ENCODE assay signal across 1 cellular context in genomic region chr4:83456184-83456501, GRCh38.
A peak's percentile ranks its signal among the peaks of the same experiment; 100 is the strongest.
TF ChIP-seq lines count a peak whose summit lies in the region.

No MANE protein-coding gene starts in this region.

TF ChIP-seq in HepG2, 621 proteins besides CTCF, POLR2A, EP300 and RAD21 (continues in another document):
- TF ChIP-seq, protein P1, sequence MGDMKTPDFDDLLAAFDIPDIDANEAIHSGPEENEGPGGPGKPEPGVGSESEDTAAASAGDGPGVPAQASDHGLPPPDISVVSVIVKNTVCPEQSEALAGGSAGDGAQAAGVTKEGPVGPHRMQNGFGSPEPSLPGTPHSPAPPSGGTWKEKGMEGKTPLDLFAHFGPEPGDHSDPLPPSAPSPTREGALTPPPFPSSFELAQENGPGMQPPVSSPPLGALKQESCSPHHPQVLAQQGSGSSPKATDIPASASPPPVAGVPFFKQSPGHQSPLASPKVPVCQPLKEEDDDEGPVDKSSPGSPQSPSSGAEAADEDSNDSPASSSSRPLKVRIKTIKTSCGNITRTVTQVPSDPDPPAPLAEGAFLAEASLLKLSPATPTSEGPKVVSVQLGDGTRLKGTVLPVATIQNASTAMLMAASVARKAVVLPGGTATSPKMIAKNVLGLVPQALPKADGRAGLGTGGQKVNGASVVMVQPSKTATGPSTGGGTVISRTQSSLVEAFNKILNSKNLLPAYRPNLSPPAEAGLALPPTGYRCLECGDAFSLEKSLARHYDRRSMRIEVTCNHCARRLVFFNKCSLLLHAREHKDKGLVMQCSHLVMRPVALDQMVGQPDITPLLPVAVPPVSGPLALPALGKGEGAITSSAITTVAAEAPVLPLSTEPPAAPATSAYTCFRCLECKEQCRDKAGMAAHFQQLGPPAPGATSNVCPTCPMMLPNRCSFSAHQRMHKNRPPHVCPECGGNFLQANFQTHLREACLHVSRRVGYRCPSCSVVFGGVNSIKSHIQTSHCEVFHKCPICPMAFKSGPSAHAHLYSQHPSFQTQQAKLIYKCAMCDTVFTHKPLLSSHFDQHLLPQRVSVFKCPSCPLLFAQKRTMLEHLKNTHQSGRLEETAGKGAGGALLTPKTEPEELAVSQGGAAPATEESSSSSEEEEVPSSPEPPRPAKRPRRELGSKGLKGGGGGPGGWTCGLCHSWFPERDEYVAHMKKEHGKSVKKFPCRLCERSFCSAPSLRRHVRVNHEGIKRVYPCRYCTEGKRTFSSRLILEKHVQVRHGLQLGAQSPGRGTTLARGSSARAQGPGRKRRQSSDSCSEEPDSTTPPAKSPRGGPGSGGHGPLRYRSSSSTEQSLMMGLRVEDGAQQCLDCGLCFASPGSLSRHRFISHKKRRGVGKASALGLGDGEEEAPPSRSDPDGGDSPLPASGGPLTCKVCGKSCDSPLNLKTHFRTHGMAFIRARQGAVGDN (CRISPR knock-in tag; IDR thresholded peaks at IDR 0.05) = no peak
- TF ChIP-seq, protein P2, sequence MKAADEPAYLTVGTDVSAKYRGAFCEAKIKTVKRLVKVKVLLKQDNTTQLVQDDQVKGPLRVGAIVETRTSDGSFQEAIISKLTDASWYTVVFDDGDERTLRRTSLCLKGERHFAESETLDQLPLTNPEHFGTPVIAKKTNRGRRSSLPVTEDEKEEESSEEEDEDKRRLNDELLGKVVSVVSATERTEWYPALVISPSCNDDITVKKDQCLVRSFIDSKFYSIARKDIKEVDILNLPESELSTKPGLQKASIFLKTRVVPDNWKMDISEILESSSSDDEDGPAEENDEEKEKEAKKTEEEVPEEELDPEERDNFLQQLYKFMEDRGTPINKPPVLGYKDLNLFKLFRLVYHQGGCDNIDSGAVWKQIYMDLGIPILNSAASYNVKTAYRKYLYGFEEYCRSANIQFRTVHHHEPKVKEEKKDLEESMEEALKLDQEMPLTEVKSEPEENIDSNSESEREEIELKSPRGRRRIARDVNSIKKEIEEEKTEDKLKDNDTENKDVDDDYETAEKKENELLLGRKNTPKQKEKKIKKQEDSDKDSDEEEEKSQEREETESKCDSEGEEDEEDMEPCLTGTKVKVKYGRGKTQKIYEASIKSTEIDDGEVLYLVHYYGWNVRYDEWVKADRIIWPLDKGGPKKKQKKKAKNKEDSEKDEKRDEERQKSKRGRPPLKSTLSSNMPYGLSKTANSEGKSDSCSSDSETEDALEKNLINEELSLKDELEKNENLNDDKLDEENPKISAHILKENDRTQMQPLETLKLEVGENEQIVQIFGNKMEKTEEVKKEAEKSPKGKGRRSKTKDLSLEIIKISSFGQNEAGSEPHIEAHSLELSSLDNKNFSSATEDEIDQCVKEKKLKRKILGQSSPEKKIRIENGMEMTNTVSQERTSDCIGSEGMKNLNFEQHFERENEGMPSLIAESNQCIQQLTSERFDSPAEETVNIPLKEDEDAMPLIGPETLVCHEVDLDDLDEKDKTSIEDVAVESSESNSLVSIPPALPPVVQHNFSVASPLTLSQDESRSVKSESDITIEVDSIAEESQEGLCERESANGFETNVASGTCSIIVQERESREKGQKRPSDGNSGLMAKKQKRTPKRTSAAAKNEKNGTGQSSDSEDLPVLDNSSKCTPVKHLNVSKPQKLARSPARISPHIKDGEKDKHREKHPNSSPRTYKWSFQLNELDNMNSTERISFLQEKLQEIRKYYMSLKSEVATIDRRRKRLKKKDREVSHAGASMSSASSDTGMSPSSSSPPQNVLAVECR (CRISPR knock-in tag; IDR thresholded peaks at IDR 0.05; ENCODE audit: borderline replicate concordance) = peak; percentile 21; the same call in 1 of the 2 replicates
- TF ChIP-seq ZNF350 (CRISPR knock-in tag; IDR thresholded peaks at IDR 0.05; ENCODE audit: borderline replicate concordance, low read depth) (no peak), NBN (conservative IDR thresholded peaks at IDR 0.05) (no peak), THAP9 (CRISPR knock-in tag; IDR thresholded peaks at IDR 0.05; ENCODE audit: borderline replicate concordance) (no peak), SKIL (CRISPR knock-in tag; IDR thresholded peaks at IDR 0.05; ENCODE audit: borderline replicate concordance) (no peak), TRIM22 (IDR thresholded peaks at IDR 0.05) (no peak), ZBTB38 (CRISPR knock-in tag; IDR thresholded peaks at IDR 0.05) (no peak), SALL1 (CRISPR knock-in tag; IDR thresholded peaks at IDR 0.05) (no peak), DRAP1 (CRISPR knock-in tag; IDR thresholded peaks at IDR 0.05) (no peak), GTF2F1 (IDR thresholded peaks at IDR 0.05; ENCODE audit: low read length) (no peak), ZNF782 (CRISPR knock-in tag; IDR thresholded peaks at IDR 0.05; ENCODE audit: borderline replicate concordance) (no peak), ZNF773 (CRISPR knock-in tag; IDR thresholded peaks at IDR 0.05; ENCODE audit: borderline replicate concordance) (no peak), DMAP1 (CRISPR knock-in tag; IDR thresholded peaks at IDR 0.05) (no peak), SNAPC5 (CRISPR knock-in tag; IDR thresholded peaks at IDR 0.05; ENCODE audit: borderline replicate concordance) (no peak; the same call in 1 of the 2 replicates), MXD3 (CRISPR knock-in tag; IDR thresholded peaks at IDR 0.05) (no peak), ZSCAN29 (CRISPR knock-in tag; conservative IDR thresholded peaks at IDR 0.05) (no peak), PITX1 (CRISPR knock-in tag; IDR thresholded peaks at IDR 0.05) (0 out of 2 replicates have a peak, but pooled peaks have one; percentile 5), SNRNP70 (IDR thresholded peaks at IDR 0.05; ENCODE audit: low read depth, low read length) (no peak), ZNF331 (CRISPR knock-in tag; IDR thresholded peaks at IDR 0.05) (no peak), MNT (IDR thresholded peaks at IDR 0.05) (no peak), CC2D1A (CRISPR knock-in tag; IDR thresholded peaks at IDR 0.05) (no peak), SP1 (IDR thresholded peaks at IDR 0.05) (no peak), SP1 (CRISPR knock-in tag; IDR thresholded peaks at IDR 0.05) (no peak), GATAD1 (CRISPR knock-in tag; IDR thresholded peaks at IDR 0.05) (no peak), MEIS2 (CRISPR knock-in tag; IDR thresholded peaks at IDR 0.05) (no peak), REXO4 (CRISPR knock-in tag; IDR thresholded peaks at IDR 0.05; ENCODE audit: borderline replicate concordance) (no peak), ELF3 (CRISPR knock-in tag; IDR thresholded peaks at IDR 0.05) (no peak), ATAD3A (CRISPR knock-in tag; IDR thresholded peaks at IDR 0.05) (no peak), JDP2 (CRISPR knock-in tag; IDR thresholded peaks at IDR 0.05; ENCODE audit: borderline replicate concordance) (no peak), GABPA (IDR thresholded peaks at IDR 0.05; ENCODE audit: low read depth, low read length) (no peak), GABPA (CRISPR knock-in tag; IDR thresholded peaks at IDR 0.05; ENCODE audit: low read depth) (0 out of 2 replicates have a peak, but pooled peaks have one; percentile 48)
- TF ChIP-seq, protein P3, sequence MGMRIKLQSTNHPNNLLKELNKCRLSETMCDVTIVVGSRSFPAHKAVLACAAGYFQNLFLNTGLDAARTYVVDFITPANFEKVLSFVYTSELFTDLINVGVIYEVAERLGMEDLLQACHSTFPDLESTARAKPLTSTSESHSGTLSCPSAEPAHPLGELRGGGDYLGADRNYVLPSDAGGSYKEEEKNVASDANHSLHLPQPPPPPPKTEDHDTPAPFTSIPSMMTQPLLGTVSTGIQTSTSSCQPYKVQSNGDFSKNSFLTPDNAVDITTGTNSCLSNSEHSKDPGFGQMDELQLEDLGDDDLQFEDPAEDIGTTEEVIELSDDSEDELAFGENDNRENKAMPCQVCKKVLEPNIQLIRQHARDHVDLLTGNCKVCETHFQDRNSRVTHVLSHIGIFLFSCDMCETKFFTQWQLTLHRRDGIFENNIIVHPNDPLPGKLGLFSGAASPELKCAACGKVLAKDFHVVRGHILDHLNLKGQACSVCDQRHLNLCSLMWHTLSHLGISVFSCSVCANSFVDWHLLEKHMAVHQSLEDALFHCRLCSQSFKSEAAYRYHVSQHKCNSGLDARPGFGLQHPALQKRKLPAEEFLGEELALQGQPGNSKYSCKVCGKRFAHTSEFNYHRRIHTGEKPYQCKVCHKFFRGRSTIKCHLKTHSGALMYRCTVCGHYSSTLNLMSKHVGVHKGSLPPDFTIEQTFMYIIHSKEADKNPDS (CRISPR knock-in tag; IDR thresholded peaks at IDR 0.05) = no peak
- TF ChIP-seq, protein P4, sequence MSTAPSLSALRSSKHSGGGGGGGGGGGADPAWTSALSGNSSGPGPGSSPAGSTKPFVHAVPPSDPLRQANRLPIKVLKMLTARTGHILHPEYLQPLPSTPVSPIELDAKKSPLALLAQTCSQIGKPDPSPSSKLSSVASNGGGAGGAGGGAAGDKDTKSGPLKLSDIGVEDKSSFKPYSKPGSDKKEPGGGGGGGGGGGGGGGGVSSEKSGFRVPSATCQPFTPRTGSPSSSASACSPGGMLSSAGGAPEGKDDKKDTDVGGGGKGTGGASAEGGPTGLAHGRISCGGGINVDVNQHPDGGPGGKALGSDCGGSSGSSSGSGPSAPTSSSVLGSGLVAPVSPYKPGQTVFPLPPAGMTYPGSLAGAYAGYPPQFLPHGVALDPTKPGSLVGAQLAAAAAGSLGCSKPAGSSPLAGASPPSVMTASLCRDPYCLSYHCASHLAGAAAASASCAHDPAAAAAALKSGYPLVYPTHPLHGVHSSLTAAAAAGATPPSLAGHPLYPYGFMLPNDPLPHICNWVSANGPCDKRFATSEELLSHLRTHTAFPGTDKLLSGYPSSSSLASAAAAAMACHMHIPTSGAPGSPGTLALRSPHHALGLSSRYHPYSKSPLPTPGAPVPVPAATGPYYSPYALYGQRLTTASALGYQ (CRISPR knock-in tag; IDR thresholded peaks at IDR 0.05) = 0 out of 2 replicates have a peak, but pooled peaks have one; percentile 12
- TF ChIP-seq, protein P5, sequence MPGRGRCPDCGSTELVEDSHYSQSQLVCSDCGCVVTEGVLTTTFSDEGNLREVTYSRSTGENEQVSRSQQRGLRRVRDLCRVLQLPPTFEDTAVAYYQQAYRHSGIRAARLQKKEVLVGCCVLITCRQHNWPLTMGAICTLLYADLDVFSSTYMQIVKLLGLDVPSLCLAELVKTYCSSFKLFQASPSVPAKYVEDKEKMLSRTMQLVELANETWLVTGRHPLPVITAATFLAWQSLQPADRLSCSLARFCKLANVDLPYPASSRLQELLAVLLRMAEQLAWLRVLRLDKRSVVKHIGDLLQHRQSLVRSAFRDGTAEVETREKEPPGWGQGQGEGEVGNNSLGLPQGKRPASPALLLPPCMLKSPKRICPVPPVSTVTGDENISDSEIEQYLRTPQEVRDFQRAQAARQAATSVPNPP (CRISPR knock-in tag; IDR thresholded peaks at IDR 0.05) = 0 out of 2 replicates have a peak, but pooled peaks have one; percentile 3
